ENCODE assay signal across 27 cellular contexts in the genomic region with DNA sequence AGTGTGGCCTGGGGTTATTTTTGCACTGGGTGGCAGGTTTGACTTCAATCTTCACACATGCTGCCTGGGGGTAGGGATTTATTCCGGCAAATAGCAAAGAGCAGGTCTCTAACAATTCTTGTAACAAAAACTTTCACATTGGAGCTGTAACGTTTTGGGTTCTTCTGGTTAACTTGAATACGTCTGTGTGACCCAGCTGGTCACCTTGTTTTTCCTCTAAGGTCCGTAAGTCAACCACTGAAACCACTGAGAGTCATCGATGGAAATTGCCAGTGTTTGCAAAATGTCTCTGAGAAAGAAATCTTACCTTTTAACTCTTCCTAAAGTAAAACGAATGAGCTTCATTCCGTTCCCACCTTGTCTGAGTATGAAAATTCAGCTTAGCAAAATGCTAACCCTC.
"Had no signal": no experiment of that assay in that cellular context is flagged by ENCODE, and none has a peak within 500 bp of the region (broad histone marks: within the 10 kb centered on the region; RNA-seq: fewer than 3 reads in every experiment).

No MANE protein-coding gene starts in this region.

- H3K27ac Mint-ChIP-seq: activated CD4-positive, alpha-beta memory T cell treated with anti-CD3 and anti-CD28 coated beads for 36 hours; activated naive CD4-positive, alpha-beta T cell treated with anti-CD3 and anti-CD28 coated beads, Interleukin-2, amount 10 ng/mL, durations not matched to agents 7 days and 5 days; activated naive CD8-positive, alpha-beta T cell treated with anti-CD3 and anti-CD28 coated beads, Interleukin-2, amount 10 ng/mL, durations not matched to agents 7 days and 5 days; activated T-helper 1 cell treated with anti-CD3 and anti-CD28 coated beads, Interleukin-12 subunit alpha, Interleukin-12 subunit beta, Interleukin-2, Interleukin-4 antibody, amounts not matched to agents 30 ng/mL and 10 ng/mL and 1 ng/mL, durations not matched to agents 14 hours and 24 hours and 36 hours; dendritic cell treated with granulocyte-macrophage colony-stimulating factor and Interleukin-4, amounts not matched to agents 40 ng/mL and 50 ng/mL, for 4 days; immature natural killer cell; naive thymus-derived CD4-positive, alpha-beta T cell; T-helper 1 cell treated with Interleukin-12 subunit alpha and Interleukin-12 subunit beta and Interleukin-4 antibody, amounts not matched to agents 30 μg/mL and 1 μg/mL, for 36 hours had no signal

- H3K9me3 Mint-ChIP-seq: activated CD4-positive, alpha-beta memory T cell treated with anti-CD3 and anti-CD28 coated beads for 36 hours; activated naive CD4-positive, alpha-beta T cell treated with anti-CD3 and anti-CD28 coated beads, Interleukin-2, amount 10 ng/mL, durations not matched to agents 7 days and 5 days; activated naive CD8-positive, alpha-beta T cell treated with anti-CD3 and anti-CD28 coated beads, Interleukin-2, amount 10 ng/mL, durations not matched to agents 7 days and 5 days; activated T-helper 1 cell treated with anti-CD3 and anti-CD28 coated beads, Interleukin-12 subunit alpha, Interleukin-12 subunit beta, Interleukin-2, Interleukin-4 antibody, amounts not matched to agents 30 ng/mL and 10 ng/mL and 1 ng/mL, durations not matched to agents 14 hours and 24 hours and 36 hours; dendritic cell treated with granulocyte-macrophage colony-stimulating factor and Interleukin-4, amounts not matched to agents 40 ng/mL and 50 ng/mL, for 4 days; immature natural killer cell; T-helper 1 cell treated with Interleukin-12 subunit alpha and Interleukin-12 subunit beta and Interleukin-4 antibody, amounts not matched to agents 30 μg/mL and 1 μg/mL, for 36 hours had no signal

- H3K27me3 ChIP-seq: esophagus muscularis mucosa, foreskin keratinocyte, heart left ventricle, tibial nerve had no signal

- FAIRE-seq: kidney, TTC549 had no signal

- H3K4me3 ChIP-seq: esophagus muscularis mucosa, heart left ventricle, tibial nerve had no signal

- H3K9me3 ChIP-seq: esophagus muscularis mucosa, heart left ventricle, tibial nerve had no signal

- H3K36me3 Mint-ChIP-seq: activated CD4-positive, alpha-beta memory T cell treated with anti-CD3 and anti-CD28 coated beads for 36 hours; activated naive CD4-positive, alpha-beta T cell treated with anti-CD3 and anti-CD28 coated beads, Interleukin-2, amount 10 ng/mL, durations not matched to agents 7 days and 5 days; activated naive CD8-positive, alpha-beta T cell treated with anti-CD3 and anti-CD28 coated beads, Interleukin-2, amount 10 ng/mL, durations not matched to agents 7 days and 5 days; immature natural killer cell; naive thymus-derived CD4-positive, alpha-beta T cell had no signal

- H3K27ac ChIP-seq: esophagus muscularis mucosa, foreskin keratinocyte, heart left ventricle had no signal

- ATAC-seq: foreskin keratinocyte; heart left ventricle; left colon; naive thymus-derived CD4-positive, alpha-beta T cell; right cardiac atrium had no signal

- H3K4me3 Mint-ChIP-seq: activated CD4-positive, alpha-beta memory T cell treated with anti-CD3 and anti-CD28 coated beads for 36 hours; activated naive CD4-positive, alpha-beta T cell treated with anti-CD3 and anti-CD28 coated beads, Interleukin-2, amount 10 ng/mL, durations not matched to agents 7 days and 5 days; activated naive CD8-positive, alpha-beta T cell treated with anti-CD3 and anti-CD28 coated beads, Interleukin-2, amount 10 ng/mL, durations not matched to agents 7 days and 5 days; activated T-helper 1 cell treated with anti-CD3 and anti-CD28 coated beads, Interleukin-12 subunit alpha, Interleukin-12 subunit beta, Interleukin-2, Interleukin-4 antibody, amounts not matched to agents 30 ng/mL and 10 ng/mL and 1 ng/mL, durations not matched to agents 14 hours and 24 hours and 36 hours; dendritic cell treated with granulocyte-macrophage colony-stimulating factor and Interleukin-4, amounts not matched to agents 40 ng/mL and 50 ng/mL, for 4 days; immature natural killer cell; naive thymus-derived CD4-positive, alpha-beta T cell; T-helper 1 cell treated with Interleukin-12 subunit alpha and Interleukin-12 subunit beta and Interleukin-4 antibody, amounts not matched to agents 30 μg/mL and 1 μg/mL, for 36 hours had no signal

- H3K4me1 Mint-ChIP-seq: activated naive CD4-positive, alpha-beta T cell treated with anti-CD3 and anti-CD28 coated beads, Interleukin-2, amount 10 ng/mL, durations not matched to agents 7 days and 5 days; activated naive CD8-positive, alpha-beta T cell treated with anti-CD3 and anti-CD28 coated beads, Interleukin-2, amount 10 ng/mL, durations not matched to agents 7 days and 5 days; immature natural killer cell; naive thymus-derived CD4-positive, alpha-beta T cell had no signal

- DNase-seq: activated CD4-positive, alpha-beta memory T cell treated with anti-CD3 and anti-CD28 coated beads for 36 hours; activated CD4-positive, alpha-beta T cell treated with anti-CD3 and anti-CD28 coated beads for 4 hours; activated CD8-positive, alpha-beta memory T cell treated with anti-CD3 and anti-CD28 coated beads, Interleukin-2, amount 50 U/mL, for 4 hours; activated gamma-delta T cell; activated naive CD4-positive, alpha-beta T cell treated with anti-CD3 and anti-CD28 coated beads, Interleukin-2, amount 10 ng/mL, durations not matched to agents 7 days and 5 days; activated naive CD8-positive, alpha-beta T cell treated with anti-CD3 and anti-CD28 coated beads, Interleukin-2, amount 10 ng/mL, durations not matched to agents 7 days and 5 days; activated T-cell treated with anti-CD3 and anti-CD28 coated beads, Interleukin-2, amount 50 U/mL, for 1 hour; amniotic stem cell; central memory CD4-positive, alpha-beta T cell; foreskin keratinocyte; heart left ventricle; immature natural killer cell; kidney; left colon; mammary epithelial cell; midbrain; naive thymus-derived CD4-positive, alpha-beta T cell; right cardiac atrium; stimulated activated CD4-positive, alpha-beta T cell treated with anti-CD3 and anti-CD28 coated beads, Interleukin-15, amount 100 ng/mL, for 24 hours; stimulated activated naive CD4-positive, alpha-beta T cell treated with Interleukin-2 at 50 U/mL for 16 hours; T-helper 9 cell had no signal

- H3K36me3 ChIP-seq: esophagus muscularis mucosa, heart left ventricle, tibial nerve had no signal

- H3K4me1 ChIP-seq: foreskin keratinocyte, heart left ventricle had no signal
